In genomic region chr12:83823386-83824045, GRCh38 we compare ENCODE assay signal across 9 cellular contexts.
DNase-seq lines count a peak whose midpoint lies in the region; ATAC-seq and TF ChIP-seq lines count a peak whose summit lies in the region.
"Had no signal": no experiment of that assay in that cellular context is flagged by ENCODE, and none has a peak within 500 bp of the region (broad histone marks: within the 10 kb centered on the region; RNA-seq: fewer than 3 reads in every experiment).

No MANE protein-coding gene starts in this region.

- peaks cover 0 to 3% (median 3%) of the 10 kb centered on the region in 5 experiments for H3K9me3 Mint-ChIP-seq in brain
- H3K9me3 Mint-ChIP-seq: activated B cell treated with CpG ODN at 0.5 μM for 24 hours had no signal

- H3K4me1 Mint-ChIP-seq in brain, result peaks cover 10% of the 10 kb centered on the region
- H3K4me1 Mint-ChIP-seq: activated B cell treated with CpG ODN at 0.5 μM for 24 hours had no signal

- DNase-seq in EL, result peak; percentile 14
- DNase-seq in NCI-H82 (lab: John Stamatoyannopoulos, UW), result peak; percentile 82
- DNase-seq in mucosa of gallbladder (ENCODE audit: low spot score), result peak; percentile 37
- DNase-seq in inferior parietal cortex (ENCODE audit: extremely low spot score), result no peak
- no peak for DNase-seq in middle frontal gyrus (ENCODE audit: extremely low spot score, low spot score)
- DNase-seq: activated B cell treated with CpG ODN at 0.5 μM for 24 hours had no signal

- peak; percentile 38 to 39 for TF ChIP-seq CTCF in brain (conservative IDR thresholded peaks at IDR 0.05)

- no peaks in the 10 kb centered on the region for H3K27me3 Mint-ChIP-seq in brain
- H3K27me3 Mint-ChIP-seq: activated B cell treated with CpG ODN at 0.5 μM for 24 hours had no signal

- no peak overlapping the region for H3K4me3 Mint-ChIP-seq in brain
- H3K4me3 Mint-ChIP-seq: activated B cell treated with CpG ODN at 0.5 μM for 24 hours had no signal

- ATAC-seq in GM19035 (IDR thresholded peaks at IDR 0.05; ENCODE audit: unreplicated experiment) (peak; percentile 46), HG03095 (IDR thresholded peaks at IDR 0.05; ENCODE audit: unreplicated experiment) (peak; percentile 97)

- H3K36me3 Mint-ChIP-seq in brain, result no peaks in the 10 kb centered on the region

- no peak overlapping the region for H3K27ac Mint-ChIP-seq in brain
- H3K27ac Mint-ChIP-seq: activated B cell treated with CpG ODN at 0.5 μM for 24 hours had no signal

Comparison
In these comparisons a context has a peak if more than half of its experiments do, and no peak if none do; other contexts are left out.
1. DNase-seq: peak in EL (single experiment), NCI-H82 (single experiment) and mucosa of gallbladder (single experiment); none in inferior parietal cortex (single experiment) and middle frontal gyrus (single experiment).